In the genomic region with DNA sequence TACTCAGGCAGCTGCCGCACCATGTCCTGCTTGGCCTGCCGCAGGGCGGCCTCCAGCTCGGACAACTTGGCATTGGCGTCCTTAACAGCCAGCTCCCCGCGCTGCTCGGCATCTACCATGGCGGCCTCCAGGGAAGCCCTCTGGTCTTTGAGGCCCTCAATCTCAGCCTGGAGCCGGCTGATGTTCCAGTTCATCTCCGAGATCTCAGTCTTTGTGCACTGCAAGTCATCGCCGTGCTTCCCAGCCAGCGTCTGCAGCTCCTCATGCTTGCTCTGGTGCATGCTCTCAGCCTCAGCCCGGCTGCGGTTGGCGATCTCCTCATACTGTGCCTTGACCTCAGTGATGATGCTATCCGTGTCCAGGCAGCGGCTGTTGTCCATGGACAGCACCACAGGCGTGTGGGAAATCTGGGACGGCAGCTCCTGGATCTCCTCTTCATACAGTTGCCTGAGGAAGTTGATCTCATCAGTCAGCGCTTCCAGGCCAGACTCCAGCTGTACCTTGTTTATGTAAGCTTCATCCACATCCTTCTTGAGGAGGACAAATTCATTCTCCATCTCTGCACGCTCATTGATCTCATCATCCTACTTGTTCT, we compare ENCODE assay signal across 26 cellular contexts. TPM values are rescaled to one million over a fixed set of nuclear protein-coding genes. Genes with fewer than 3 reads are reported as not detected.
A peak's percentile ranks its signal among the peaks of the same experiment; 100 is the strongest.
DNase-seq lines count a peak whose midpoint lies in the region; ATAC-seq and TF ChIP-seq lines count a peak whose summit lies in the region.
"Had no signal": no experiment of that assay in that cellular context is flagged by ENCODE, and none has a peak within 500 bp of the region (broad histone marks: within the 10 kb centered on the region; RNA-seq: fewer than 3 reads in every experiment).

No MANE protein-coding gene starts in this region.

- H2AFZ ChIP-seq in PC-9 = no peak overlapping the region

- H3K9me3 ChIP-seq in aorta (ENCODE audit: control insufficient read depth, low read length) (no peaks in the 10 kb centered on the region), PC-9 (ENCODE audit: insufficient read depth, low read depth) (no peaks in the 10 kb centered on the region)
- H3K9me3 ChIP-seq: Caco-2, SJCRH30 had no signal

- TF ChIP-seq CTCF in astrocyte of the spinal cord (IDR thresholded peaks at IDR 0.05; ENCODE audit: low read depth, low read length) = no peak
- no peak for TF ChIP-seq CTCF in fibroblast of villous mesenchyme (IDR thresholded peaks at IDR 0.05; ENCODE audit: insufficient read depth, low read depth, low read length)
- no peak for TF ChIP-seq CTCF in PC-9 (conservative IDR thresholded peaks at IDR 0.05)
- TF ChIP-seq CTCF in nephron progenitor cell (IDR thresholded peaks at IDR 0.05) = no peak

- H3K4me1 ChIP-seq in aorta (ENCODE audit: control insufficient read depth in 1 of 2, insufficient read depth in 2 of 2, low read length in 2 of 2) (no peaks in the 10 kb centered on the region), PC-9 (replicated peaks; ENCODE audit: insufficient read depth) (peaks cover 12% of the 10 kb centered on the region)
- H3K4me1 ChIP-seq: A549, Caco-2, SJCRH30 had no signal

- ATAC-seq in aorta (ENCODE audit: low FRiP score) (no peak), HG03442 (IDR thresholded peaks at IDR 0.05; ENCODE audit: unreplicated experiment) (no peak)
- ATAC-seq: A549; CD8-positive, alpha-beta T cell; GM12878; HCT116; SK-N-SH treated with all-trans-retinoic acid at 6 μM for 48 hours had no signal

- no peak overlapping the region for H3K4me3 ChIP-seq in astrocyte of the spinal cord (ENCODE audit: low read depth, low read length)
- H3K4me3 ChIP-seq in fibroblast of villous mesenchyme (ENCODE audit: low read depth, low read length) = no peak overlapping the region
- no peak overlapping the region for H3K4me3 ChIP-seq in aorta (ENCODE audit: low read length in 2 of 2)
- no peak overlapping the region for H3K4me3 ChIP-seq in PC-9
- H3K4me3 ChIP-seq: A549, GM12878, SJCRH30 had no signal

- no peak overlapping the region for H3K4me3 Mint-ChIP-seq in nephron progenitor cell
- H3K4me3 Mint-ChIP-seq: B cell; CD8-positive, alpha-beta T cell had no signal

- no peaks in the 10 kb centered on the region for H3K27me3 ChIP-seq in aorta (ENCODE audit: control insufficient read depth in 1 of 2, insufficient read depth in 2 of 2, low read length in 1 of 2)
- no peaks in the 10 kb centered on the region; the same call in 1 of the 2 replicates for H3K27me3 ChIP-seq in PC-9 (ENCODE audit: insufficient read depth, low read depth)
- H3K27me3 ChIP-seq: SJCRH30 had no signal

- no peak overlapping the region for H3K27ac Mint-ChIP-seq in nephron progenitor cell
- H3K27ac Mint-ChIP-seq: B cell; CD8-positive, alpha-beta T cell had no signal

- no peaks in the 10 kb centered on the region for H3K9me2 ChIP-seq in PC-9 (ENCODE audit: insufficient read depth)

- in situ Hi-C loops in astrocyte of the spinal cord (cut with HindIII; ENCODE audit: low sequenced_read_pairs) = no loop called here

- peaks cover 8% of the 10 kb centered on the region for H3K36me3 Mint-ChIP-seq in nephron progenitor cell (ENCODE audit: low read depth)
- H3K36me3 Mint-ChIP-seq: CD8-positive, alpha-beta T cell had no signal

- no peaks in the 10 kb centered on the region for H4K20me1 ChIP-seq in PC-9 (ENCODE audit: insufficient read depth)

- DNase-seq in astrocyte of the spinal cord (ENCODE audit: low read depth, low spot score) (peak; percentile 55), fibroblast of villous mesenchyme (ENCODE audit: low read depth) (peak; percentile 22), aorta (peak; percentile 11 to 36), PC-9 (no peak), nephron progenitor cell (no peak)
- DNase-seq: Caco-2, GOT3, NCI-H1048, NCI-H1417, NCI-H1694, NCI-H2029 treated with DMSO at 0.1 percent for 48 hours, NCI-H2227 treated with DMSO at 0.1 percent for 48 hours, NCI-H510A, NCI-H69, OCI-M1, SJCRH30 had no signal

- no peak overlapping the region for H3K27ac ChIP-seq in aorta (ENCODE audit: low read depth in 1 of 2, low read length in 2 of 2)
- no peak overlapping the region for H3K27ac ChIP-seq in PC-9
- H3K27ac ChIP-seq: A549, C4-2B, HL-60, SJCRH30 had no signal

- intact Hi-C loops in aorta (cut with DNase I) = loop anchor here in 1 of 2 donors (10.0 kb wide), 1 partner anchor 515 kb away; no protein-coding TSS in a partner anchor
- intact Hi-C loops in PC-9 (cut with micrococcal nuclease; ENCODE audit: unreplicated experiment) = no loop called here

- H3K79me2 ChIP-seq in PC-9 (ENCODE audit: low read depth) = no peaks in the 10 kb centered on the region

- POLR2A ChIA-PET in PC-9 (lab: Charles Lee; ENCODE audit: unreplicated experiment) = no interaction called here

- H3K27me3 Mint-ChIP-seq in nephron progenitor cell (ENCODE audit: low read depth, poor library complexity) = no peaks in the 10 kb centered on the region

- peaks cover 21% of the 10 kb centered on the region for H3K4me1 Mint-ChIP-seq in nephron progenitor cell

- H3F3A ChIP-seq in PC-9 (ENCODE audit: insufficient read depth, low read depth) = peaks cover 9% of the 10 kb centered on the region; the same call in 1 of the 2 replicates

- H3K36me3 ChIP-seq in aorta (ENCODE audit: control insufficient read depth in 1 of 2, insufficient read depth in 2 of 2, low read length in 1 of 2) = no peaks in the 10 kb centered on the region
- H3K36me3 ChIP-seq in PC-9 (ENCODE audit: low read depth) = no peaks in the 10 kb centered on the region
- H3K36me3 ChIP-seq: SJCRH30 had no signal

- H3K9me3 Mint-ChIP-seq in nephron progenitor cell = peaks cover 21% of the 10 kb centered on the region
- H3K9me3 Mint-ChIP-seq: CD8-positive, alpha-beta T cell had no signal

- H3K4me2 ChIP-seq in PC-9 = no peak overlapping the region
- H3K4me2 ChIP-seq: A549 had no signal

- BruUV-seq in PC-9 (replicated peaks; lab: Mats Ljungman, UMichigan) = no TSS peak

- WGBS in aorta, 2 donors = 93% methylated on average over 23 of the region's 23 CpGs

- CTCF ChIA-PET in PC-9 (lab: Charles Lee) = no interaction called here

TF ChIP-seq in PFSK-1, 5 proteins besides CTCF, POLR2A, EP300 and RAD21:
- TF ChIP-seq TAF1 (IDR thresholded peaks at IDR 0.05; ENCODE audit: borderline replicate concordance, insufficient read depth, low read length) = no peak
- 0 out of 2 replicates have a peak, but pooled peaks have one; percentile 20 for TF ChIP-seq SIN3A (IDR thresholded peaks at IDR 0.05; ENCODE audit: borderline replicate concordance, insufficient read depth, low read length)
- TF ChIP-seq, protein P1, sequence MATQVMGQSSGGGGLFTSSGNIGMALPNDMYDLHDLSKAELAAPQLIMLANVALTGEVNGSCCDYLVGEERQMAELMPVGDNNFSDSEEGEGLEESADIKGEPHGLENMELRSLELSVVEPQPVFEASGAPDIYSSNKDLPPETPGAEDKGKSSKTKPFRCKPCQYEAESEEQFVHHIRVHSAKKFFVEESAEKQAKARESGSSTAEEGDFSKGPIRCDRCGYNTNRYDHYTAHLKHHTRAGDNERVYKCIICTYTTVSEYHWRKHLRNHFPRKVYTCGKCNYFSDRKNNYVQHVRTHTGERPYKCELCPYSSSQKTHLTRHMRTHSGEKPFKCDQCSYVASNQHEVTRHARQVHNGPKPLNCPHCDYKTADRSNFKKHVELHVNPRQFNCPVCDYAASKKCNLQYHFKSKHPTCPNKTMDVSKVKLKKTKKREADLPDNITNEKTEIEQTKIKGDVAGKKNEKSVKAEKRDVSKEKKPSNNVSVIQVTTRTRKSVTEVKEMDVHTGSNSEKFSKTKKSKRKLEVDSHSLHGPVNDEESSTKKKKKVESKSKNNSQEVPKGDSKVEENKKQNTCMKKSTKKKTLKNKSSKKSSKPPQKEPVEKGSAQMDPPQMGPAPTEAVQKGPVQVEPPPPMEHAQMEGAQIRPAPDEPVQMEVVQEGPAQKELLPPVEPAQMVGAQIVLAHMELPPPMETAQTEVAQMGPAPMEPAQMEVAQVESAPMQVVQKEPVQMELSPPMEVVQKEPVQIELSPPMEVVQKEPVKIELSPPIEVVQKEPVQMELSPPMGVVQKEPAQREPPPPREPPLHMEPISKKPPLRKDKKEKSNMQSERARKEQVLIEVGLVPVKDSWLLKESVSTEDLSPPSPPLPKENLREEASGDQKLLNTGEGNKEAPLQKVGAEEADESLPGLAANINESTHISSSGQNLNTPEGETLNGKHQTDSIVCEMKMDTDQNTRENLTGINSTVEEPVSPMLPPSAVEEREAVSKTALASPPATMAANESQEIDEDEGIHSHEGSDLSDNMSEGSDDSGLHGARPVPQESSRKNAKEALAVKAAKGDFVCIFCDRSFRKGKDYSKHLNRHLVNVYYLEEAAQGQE (IDR thresholded peaks at IDR 0.05; ENCODE audit: insufficient read depth in 1 of 2, low read depth in 2 of 2, low read length in 2 of 2) = peak in 1 of 2 experiments; percentile 59; a peak in 1 of 4 replicates
- TF ChIP-seq FOXP2 (optimal IDR thresholded peaks at IDR 0.05; ENCODE audit: borderline replicate concordance, extremely low read depth, extremely low read length, insufficient read depth) = no peak

RNA-seq across cellular contexts. Expression of a gene that starts 15.5 kb away (rescaled TPM):
- polyA plus RNA-seq in PFSK-1 (2012; ENCODE audit: insufficient read length, low read depth) = not detected
- total RNA-seq in fibroblast of villous mesenchyme (not detected in 2 replicates), aorta (10 to 100 TPM; 14.1 to 42.9 TPM), PC-9 (2021) (not detected in 2 replicates)
- polyA plus RNA-seq in aorta = 10 to 100 TPM; 16.5 to 30.4 TPM
- total RNA-seq: Caco-2 had no signal
- polyA plus RNA-seq: A549 had no signal

RNA-seq across cellular contexts. Expression of a gene that starts 47.9 kb away (rescaled TPM):
- 28.6 TPM for polyA plus RNA-seq in PFSK-1 (2012; ENCODE audit: insufficient read length, low read depth)
- 61.8 and 72.1 TPM in 2 replicates for total RNA-seq in fibroblast of villous mesenchyme
- total RNA-seq in aorta = 10 to 100 TPM; 41.0 to 48.9 TPM
- 10 to 100 TPM; 62.5 to 65.0 TPM for polyA plus RNA-seq in aorta
- 45.3 and 46.1 TPM in 2 replicates for total RNA-seq in PC-9 (2021)

Comparison
In these comparisons a context has a peak if more than half of its experiments do, and no peak if none do; other contexts are left out.
1. DNase-seq: peak in astrocyte of the spinal cord (single experiment), fibroblast of villous mesenchyme (single experiment) and aorta (2 of 2); none in PC-9 (0 of 2) and nephron progenitor cell (single experiment).
2. RNA of a gene that starts 15.5 kb away (total RNA-seq): 14.1 to 42.9 TPM in aorta; not detected in fibroblast of villous mesenchyme and not detected in PC-9; every median in the first group is over 10 times any median in the second.